ENCODE assay signal across 20 cellular contexts in the genomic region with DNA sequence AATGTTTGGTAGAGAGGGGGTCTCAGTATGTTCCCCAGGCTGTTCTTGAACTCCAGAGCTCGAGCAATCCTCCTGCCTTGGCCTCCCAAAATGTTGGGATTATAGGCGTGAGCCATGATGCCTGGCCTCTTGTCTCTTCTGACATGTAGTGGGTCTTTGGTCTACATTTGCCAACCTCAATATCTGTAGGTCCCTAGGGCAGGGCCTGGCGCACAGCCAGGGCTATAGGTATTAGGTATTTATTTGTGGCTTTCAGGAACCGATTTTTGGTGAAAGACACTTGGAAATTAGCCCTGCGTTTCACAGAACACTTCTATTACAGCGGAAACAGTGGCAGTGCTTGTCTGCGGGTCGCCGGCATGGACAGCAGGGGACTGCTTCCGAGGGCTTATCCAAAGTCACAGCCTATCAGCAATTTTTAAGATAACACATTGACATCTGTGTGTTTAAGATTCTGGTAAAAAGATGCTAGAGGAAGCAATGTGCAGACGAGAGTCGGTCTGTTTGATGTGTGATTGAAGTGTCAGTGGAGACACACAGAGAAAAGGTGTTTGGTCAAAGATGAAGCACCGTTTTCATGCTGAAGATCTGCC. TPM values are rescaled to one million over a fixed set of nuclear protein-coding genes. Genes with fewer than 3 reads are reported as not detected.
DNase-seq lines count a peak whose midpoint lies in the region; ATAC-seq, FAIRE-seq and TF ChIP-seq lines count a peak whose summit lies in the region.
"Had no signal": no experiment of that assay in that cellular context is flagged by ENCODE, and none has a peak within 500 bp of the region (broad histone marks: within the 10 kb centered on the region; RNA-seq: fewer than 3 reads in every experiment).

No MANE protein-coding gene starts in this region.

- H3K4ac ChIP-seq in H1 (replicated peaks; ENCODE audit: insufficient read length, low read depth, low read length), result no peak overlapping the region

- 83% methylated on average over 13 of the region's 13 CpGs; no CpG with 5 or more reads in 1 of the 2 experiments for WGBS in H1 (ENCODE audit: extremely low coverage in 1 of 2, insufficient coverage in 1 of 2, insufficient read length in 1 of 2, insufficient replicate concordance in 2 of 2, low coverage in 1 of 2, low lambda C conversion rate in 2 of 2, missing lambda C conversion rate in 1 of 2), 2 experiments

- H2AK5ac ChIP-seq in H1 (ENCODE audit: low read depth, low read length), result no peak overlapping the region

- H3K36me3 Mint-ChIP-seq in activated CD8-positive, alpha-beta memory T cell treated with anti-CD3 and anti-CD28 coated beads, Interleukin-2, amount 10 ng/mL, durations not matched to agents 7 days and 5 days, result no peaks in the 10 kb centered on the region
- H3K36me3 Mint-ChIP-seq in T-helper 17 cell (ENCODE audit: low read depth), result no peaks in the 10 kb centered on the region
- H3K36me3 Mint-ChIP-seq: CD8-positive, alpha-beta T cell had no signal

- CTCF ChIA-PET in activated CD8-positive, alpha-beta memory T cell treated with anti-CD3 and anti-CD28 coated beads, Interleukin-2, amount 10 ng/mL, durations not matched to agents 7 days and 5 days (lab: Charles Lee), result no interaction called here
- CTCF ChIA-PET in H1 (lab: Charles Lee; ENCODE audit: partially characterized antibody), result no interaction called here

- H3K4me2 ChIP-seq in H1 (ENCODE audit: insufficient read depth in 1 of 2, low read depth in 2 of 2, low read length in 2 of 2), result no peak overlapping the region
- H3K4me2 ChIP-seq: BLaER1 treated with 17β-estradiol and CSF1 and Interleukin-3, amounts not matched to agents 10 nM and 100 nM had no signal

- peak; percentile 27 for DNase-seq in activated CD8-positive, alpha-beta memory T cell treated with anti-CD3 and anti-CD28 coated beads, Interleukin-2, amount 10 ng/mL, durations not matched to agents 7 days and 5 days
- no peak for DNase-seq in activated CD8-positive, alpha-beta memory T cell treated with anti-CD3 and anti-CD28 coated beads, Interleukin-2, amount 50 U/mL, for 4 hours
- DNase-seq in H1 (ENCODE audit: low read depth in 1 of 2, low spot score in 2 of 2) (no peak), posterior vena cava (ENCODE audit: low spot score) (peak; percentile 55), KG1 (lab: John Stamatoyannopoulos, UW) (no peak), T-helper 17 cell (no peak), activated gamma-delta T cell treated with Interleukin-2 at 50 U/mL for 16 hours (no peak)
- DNase-seq: 8988T; Calu3; CD8-positive, alpha-beta T cell; DMS 273 treated with DMSO at 0.1 percent for 48 hours; DMS53; DND-41; EL had no signal

- H3K9me3 Mint-ChIP-seq in activated CD8-positive, alpha-beta memory T cell treated with anti-CD3 and anti-CD28 coated beads, Interleukin-2, amount 10 ng/mL, durations not matched to agents 7 days and 5 days (ENCODE audit: low read depth), result no peaks in the 10 kb centered on the region
- H3K9me3 Mint-ChIP-seq: CD8-positive, alpha-beta T cell had no signal

- H3K9me3 ChIP-seq in H1 (ENCODE audit: insufficient read depth in 2 of 2, low read depth in 1 of 2, low read length in 1 of 2), result no peaks in the 10 kb centered on the region
- H3K9me3 ChIP-seq in T-helper 17 cell (ENCODE audit: control insufficient read depth, low read length, poor library complexity, severe bottlenecking), result no peaks in the 10 kb centered on the region
- H3K9me3 ChIP-seq: BLaER1 treated with 17β-estradiol and CSF1 and Interleukin-3, amounts not matched to agents 10 nM and 100 nM; HAP-1 had no signal

- H3K27me3 Mint-ChIP-seq in activated CD8-positive, alpha-beta memory T cell treated with anti-CD3 and anti-CD28 coated beads, Interleukin-2, amount 10 ng/mL, durations not matched to agents 7 days and 5 days, result no peaks in the 10 kb centered on the region
- H3K27me3 Mint-ChIP-seq in T-helper 17 cell, result peaks cover 4% of the 10 kb centered on the region

- no peaks in the 10 kb centered on the region for H3K4me1 Mint-ChIP-seq in activated CD8-positive, alpha-beta memory T cell treated with anti-CD3 and anti-CD28 coated beads, Interleukin-2, amount 10 ng/mL, durations not matched to agents 7 days and 5 days
- no peaks in the 10 kb centered on the region for H3K4me1 Mint-ChIP-seq in T-helper 17 cell

- TF ChIP-seq RAD21 in H1 (IDR thresholded peaks at IDR 0.05 in 1 of 2, conservative IDR thresholded peaks at IDR 0.05 in 1 of 2; ENCODE audit: low read depth in 2 of 2, low read length in 2 of 2), result no peak

- H3K4me3 ChIP-seq in H1 (ENCODE audit: extremely low read depth in 1 of 4, insufficient read depth in 2 of 4, low read depth in 3 of 4, low read length in 4 of 4), result no peak overlapping the region
- H3K4me3 ChIP-seq: BLaER1 treated with 17β-estradiol and CSF1 and Interleukin-3, amounts not matched to agents 10 nM and 100 nM; GM12878; HAP-1 had no signal

- FAIRE-seq in H1 (lab: Jason Lieb, UNC), result no peak
- FAIRE-seq: GM12878, HepG2 had no signal

- no peak overlapping the region for H2AFZ ChIP-seq in H1 (ENCODE audit: low read length)

- intact Hi-C loops in posterior vena cava (cut with DNase I), result no loop called here

- no peak overlapping the region for H2BK120ac ChIP-seq in H1 (replicated peaks; ENCODE audit: low read depth, low read length)

- no peak overlapping the region for H3K23ac ChIP-seq in H1 (ENCODE audit: insufficient read length)

- POLR2A ChIA-PET in H1 (lab: Charles Lee; ENCODE audit: partially characterized antibody), result interaction anchor here (1.4 kb wide), 1 partner anchor 14 kb away, joined by 6 read pairs; the partner anchor contains the start of gene ZNF536

- no peak overlapping the region for H3K27ac ChIP-seq in H1 (ENCODE audit: low read depth, low read length)
- H3K27ac ChIP-seq: BLaER1 treated with 17β-estradiol and CSF1 and Interleukin-3, amounts not matched to agents 10 nM and 100 nM had no signal

- H2BK12ac ChIP-seq in H1 (ENCODE audit: low read depth, low read length), result no peak overlapping the region

- no peak overlapping the region for H3K4me3 Mint-ChIP-seq in activated CD8-positive, alpha-beta memory T cell treated with anti-CD3 and anti-CD28 coated beads, Interleukin-2, amount 10 ng/mL, durations not matched to agents 7 days and 5 days
- no peak overlapping the region for H3K4me3 Mint-ChIP-seq in T-helper 17 cell
- H3K4me3 Mint-ChIP-seq: CD8-positive, alpha-beta T cell had no signal

- no peak overlapping the region for H3K9ac ChIP-seq in H1 (replicated peaks in 1 of 4; ENCODE audit: extremely low read depth in 1 of 4, low read depth in 3 of 4, low read length in 3 of 4)
- H3K9ac ChIP-seq: BLaER1 treated with 17β-estradiol and CSF1 and Interleukin-3, amounts not matched to agents 10 nM and 100 nM had no signal

- no peak for TF ChIP-seq CTCF in H1 (IDR thresholded peaks at IDR 0.05; ENCODE audit: control extremely low read depth in 1 of 3, insufficient read depth in 1 of 3, low read depth in 1 of 3, low read length in 3 of 3)

- no peak overlapping the region for H4K8ac ChIP-seq in H1 (ENCODE audit: extremely low read depth, insufficient read depth, low read length)

- H3K56ac ChIP-seq in H1 (replicated peaks; ENCODE audit: insufficient read length, low read depth, low read length), result no peak overlapping the region

- no peak overlapping the region for H3K27ac Mint-ChIP-seq in activated CD8-positive, alpha-beta memory T cell treated with anti-CD3 and anti-CD28 coated beads, Interleukin-2, amount 10 ng/mL, durations not matched to agents 7 days and 5 days
- H3K27ac Mint-ChIP-seq in T-helper 17 cell, result no peak overlapping the region
- H3K27ac Mint-ChIP-seq: CD8-positive, alpha-beta T cell had no signal

- H4K5ac ChIP-seq in H1 (ENCODE audit: insufficient read length, low read depth, low read length), result no peak overlapping the region

- H2BK5ac ChIP-seq in H1 (ENCODE audit: low read depth, low read length), result no peak overlapping the region

- H3K23me2 ChIP-seq in H1 (ENCODE audit: low read depth, low read length), result no peaks in the 10 kb centered on the region

- peaks cover 0 to 3% (median 0%) of the 10 kb centered on the region in 4 experiments; a peak in 1 of 7 replicates for H3K4me1 ChIP-seq in H1 (replicated peaks in 1 of 4; ENCODE audit: control insufficient read depth in 3 of 4, insufficient read depth in 4 of 4, low read length in 3 of 4)

- TF ChIP-seq POLR2A in H1 (IDR thresholded peaks at IDR 0.05; ENCODE audit: control extremely low read depth in 1 of 2, low read depth in 2 of 2, low read length in 2 of 2), result no peak

- peaks cover 0 to 5% (median 0%) of the 10 kb centered on the region in 4 experiments; a peak in 2 of 7 replicates for H3K27me3 ChIP-seq in H1 (replicated peaks in 1 of 4; ENCODE audit: control insufficient read depth in 3 of 4, extremely low read depth in 1 of 4, insufficient read depth in 3 of 4, low read length in 3 of 4)

- 0 out of 2 replicates have a peak overlapping the region, but pooled peaks have one; percentile 1 for H2BK20ac ChIP-seq in H1 (ENCODE audit: low read length)

- no peaks in the 10 kb centered on the region for H3K79me1 ChIP-seq in H1 (ENCODE audit: low read depth, low read length)

- H2BK15ac ChIP-seq in H1 (ENCODE audit: low read length), result no peak overlapping the region

- H3K14ac ChIP-seq in H1 (ENCODE audit: insufficient read length), result no peak overlapping the region

- no peak for TF ChIP-seq EP300 in H1 (IDR thresholded peaks at IDR 0.05; ENCODE audit: borderline replicate concordance in 1 of 2, low read depth in 2 of 2, low read length in 2 of 2)

- ATAC-seq in activated CD8-positive, alpha-beta memory T cell treated with anti-CD3 and anti-CD28 coated beads, Interleukin-2, amount 10 ng/mL, durations not matched to agents 7 days and 5 days, result no peak
- no peak for ATAC-seq in T-helper 17 cell
- ATAC-seq: CD8-positive, alpha-beta T cell; GM12878; HepG2 had no signal

- H3K79me2 ChIP-seq in H1 (ENCODE audit: control insufficient read depth in 1 of 2, insufficient read depth in 2 of 2, low read length in 2 of 2), result no peaks in the 10 kb centered on the region

- H3K36me3 ChIP-seq in H1 (ENCODE audit: control insufficient read depth in 2 of 4, insufficient read depth in 4 of 4, low read length in 3 of 4), result no peaks in the 10 kb centered on the region
- H3K36me3 ChIP-seq: BLaER1 treated with 17β-estradiol and CSF1 and Interleukin-3, amounts not matched to agents 10 nM and 100 nM; HAP-1 had no signal

- no peak overlapping the region for H3K18ac ChIP-seq in H1 (ENCODE audit: extremely low read depth, low read length)

- no peak overlapping the region for H4K91ac ChIP-seq in H1 (replicated peaks; ENCODE audit: insufficient read length, low read length)

- peaks cover 0 to 2% of the 10 kb centered on the region in 2 experiments for H4K20me1 ChIP-seq in H1 (replicated peaks in 1 of 2; ENCODE audit: control insufficient read depth in 1 of 2, insufficient read depth in 2 of 2, low read length in 2 of 2)

RNA-seq across cellular contexts. Expression of gene ZNF536, which starts 14.5 kb away (rescaled TPM):
- not detected for total RNA-seq in activated CD8-positive, alpha-beta memory T cell treated with anti-CD3 and anti-CD28 coated beads, Interleukin-2, amount 10 ng/mL, durations not matched to agents 7 days and 5 days
- 0.09 and 0.33 TPM in 2 replicates for total RNA-seq in H1 (2021; fragmentation: NEBNext Ultra II Directional; extraction: Animal tissue kit (Norgen Biotek cat#: 25700))
- 0.06 and 0.11 TPM in 2 replicates for polyA plus RNA-seq in H1 (2011; rRNA removed)
- 0.08 TPM for polyA plus RNA-seq in H1 (2011; cell fraction: cytosol; rRNA removed)
- polyA plus RNA-seq in H1 (2011; cell fraction: nucleus; rRNA removed), result 0.21 TPM
- 0.06 to 0.28 TPM (median 0.08 TPM) in 4 replicates for polyA plus RNA-seq in H1 (2012, experiment 1 of 2)
- polyA plus RNA-seq in H1 (2012, experiment 2 of 2), result 0.05 TPM
- polyA plus RNA-seq in H1 (2013, experiment 1 of 2), result 0.02 TPM
- 0.04 TPM for polyA plus RNA-seq in H1 (2013, experiment 2 of 2)
- polyA minus RNA-seq in H1 (2011; rRNA and poly(A)+ RNA removed), result 0.19 and 0.29 TPM in 2 replicates
- polyA minus RNA-seq in H1 (2011; cell fraction: cytosol; rRNA and poly(A)+ RNA removed), result not detected
- polyA minus RNA-seq in H1 (2011; cell fraction: nucleus; rRNA and poly(A)+ RNA removed), result 0.40 TPM
- total RNA-seq in posterior vena cava (1 to 10 TPM; 2.8 to 3.6 TPM), T-helper 17 cell (not detected)
- total RNA-seq: Calu3; CD8-positive, alpha-beta T cell; G401; GM12878; HepG2 had no signal
- polyA plus RNA-seq: AG04450, GM12878, HepG2 had no signal

Comparison
In these comparisons a context has a peak if more than half of its experiments do, and no peak if none do; other contexts are left out.
1. DNase-seq: peak in activated CD8-positive, alpha-beta memory T cell treated with anti-CD3 and anti-CD28 coated beads, Interleukin-2, amount 10 ng/mL, durations not matched to agents 7 days and 5 days (single experiment) and posterior vena cava (single experiment); none in activated CD8-positive, alpha-beta memory T cell treated with anti-CD3 and anti-CD28 coated beads, Interleukin-2, amount 50 U/mL, for 4 hours (single experiment), H1 (0 of 2), KG1 (single experiment), T-helper 17 cell (0 of 3) and activated gamma-delta T cell treated with Interleukin-2 at 50 U/mL for 16 hours (single experiment).